In the genomic region with DNA sequence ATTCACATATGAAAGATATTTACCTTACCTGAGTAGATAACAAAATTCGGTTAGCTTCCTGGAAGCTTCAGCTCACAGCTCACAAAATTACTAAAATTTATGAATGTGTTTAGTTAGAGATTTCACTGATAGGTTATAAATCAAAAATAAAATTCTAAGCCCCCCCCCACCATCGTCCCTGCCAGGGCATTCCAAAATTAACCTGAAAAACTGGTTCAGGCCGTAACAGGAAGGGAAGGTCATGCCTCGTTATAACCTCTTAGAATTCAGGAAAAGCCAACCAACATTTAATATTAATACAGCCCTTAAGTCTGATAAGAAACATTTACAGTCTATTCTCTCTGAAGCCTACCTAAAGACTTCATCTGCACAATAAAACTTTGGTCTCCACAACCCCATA, we compare ENCODE assay signal across 20 cellular contexts.
"Had no signal": no experiment of that assay in that cellular context is flagged by ENCODE, and none has a peak within 500 bp of the region (broad histone marks: within the 10 kb centered on the region; RNA-seq: fewer than 3 reads in every experiment).

No MANE protein-coding gene starts in this region.

- H3K4me1 ChIP-seq: right atrium auricular region, testis had no signal

- H3K27ac Mint-ChIP-seq: activated naive CD4-positive, alpha-beta T cell treated with anti-CD3 and anti-CD28 coated beads, Interleukin-2, amount 50 U/mL, for 24 hours; progenitor cell of endocrine pancreas; stimulated activated naive CD8-positive, alpha-beta T cell treated with anti-CD3 and anti-CD28 coated beads, Interleukin-15, amount 100 ng/mL, for 72 hours had no signal

- H3K27me3 ChIP-seq: adrenal gland, cardiac muscle cell, right atrium auricular region, testis, upper lobe of left lung had no signal

- H3K9me3 ChIP-seq: adrenal gland, right atrium auricular region, testis, upper lobe of left lung had no signal

- H3K9me3 Mint-ChIP-seq: activated naive CD4-positive, alpha-beta T cell treated with anti-CD3 and anti-CD28 coated beads, Interleukin-2, amount 50 U/mL, for 24 hours; activated T-cell treated with anti-CD3 and anti-CD28 coated beads, Interleukin-2, amount 50 U/mL, for 4 hours; effector memory CD8-positive, alpha-beta T cell; natural killer cell treated with Interleukin-12 subunit alpha and Interleukin-12 subunit beta and Interleukin-15 and Interleukin-18, amount 100 ng/mL, for 72 hours; stimulated activated naive CD8-positive, alpha-beta T cell treated with anti-CD3 and anti-CD28 coated beads, Interleukin-15, amount 100 ng/mL, for 72 hours had no signal

- H3K4me3 Mint-ChIP-seq: activated naive CD4-positive, alpha-beta T cell treated with anti-CD3 and anti-CD28 coated beads, Interleukin-2, amount 50 U/mL, for 24 hours; activated T-cell treated with anti-CD3 and anti-CD28 coated beads, Interleukin-2, amount 50 U/mL, for 4 hours; effector memory CD8-positive, alpha-beta T cell; natural killer cell treated with Interleukin-12 subunit alpha and Interleukin-12 subunit beta and Interleukin-15 and Interleukin-18, amount 100 ng/mL, for 72 hours; stimulated activated naive CD8-positive, alpha-beta T cell treated with anti-CD3 and anti-CD28 coated beads, Interleukin-15, amount 100 ng/mL, for 72 hours had no signal

- ATAC-seq: activated CD4-positive, CD25-positive, alpha-beta regulatory T cell treated with anti-CD3 and anti-CD28 coated beads, Interleukin-2, amount 50 U/mL, for 24 hours; activated T-cell treated with anti-CD3 and anti-CD28 coated beads, Interleukin-2, amount 50 U/mL, for 4 hours; effector memory CD8-positive, alpha-beta T cell; natural killer cell treated with Interleukin-12 subunit alpha and Interleukin-12 subunit beta and Interleukin-15 and Interleukin-18, amount 100 ng/mL, for 72 hours; stimulated activated naive CD8-positive, alpha-beta T cell treated with anti-CD3 and anti-CD28 coated beads, Interleukin-15, amount 100 ng/mL, for 72 hours had no signal

- H3K27me3 Mint-ChIP-seq: activated naive CD4-positive, alpha-beta T cell treated with anti-CD3 and anti-CD28 coated beads, Interleukin-2, amount 50 U/mL, for 24 hours; effector memory CD8-positive, alpha-beta T cell; natural killer cell treated with Interleukin-12 subunit alpha and Interleukin-12 subunit beta and Interleukin-15 and Interleukin-18, amount 100 ng/mL, for 72 hours; progenitor cell of endocrine pancreas; stimulated activated naive CD8-positive, alpha-beta T cell treated with anti-CD3 and anti-CD28 coated beads, Interleukin-15, amount 100 ng/mL, for 72 hours had no signal

- DNase-seq: activated CD4-positive, alpha-beta T cell treated with anti-CD3 and anti-CD28 coated beads, Interleukin-2, amount 50 U/mL, for 1 hour; activated CD8-positive, alpha-beta memory T cell treated with anti-CD3 and anti-CD28 coated beads, Interleukin-2, amount 50 U/mL, for 4 hours; activated effector memory CD4-positive, alpha-beta T cell treated with anti-CD3 and anti-CD28 coated beads, Interleukin-2, amount 50 U/mL, for 16 hours; activated T-cell treated with anti-CD3 and anti-CD28 coated beads, Interleukin-2, amount 50 U/mL, for 4 hours; adrenal gland; dermis blood vessel endothelial cell; effector memory CD8-positive, alpha-beta T cell; foreskin fibroblast; stimulated activated CD4-positive, alpha-beta T cell treated with anti-CD3 and anti-CD28 coated beads, Interleukin-2, amount 100 ng/mL, for 24 hours; stimulated activated naive CD8-positive, alpha-beta T cell treated with anti-CD3 and anti-CD28 coated beads, Interleukin-15, amount 100 ng/mL, for 72 hours; testis had no signal

- H3K27ac ChIP-seq: adrenal gland, cardiac muscle cell, epithelial cell of prostate, right atrium auricular region, testis had no signal

- H3K4me3 ChIP-seq: adrenal gland, cardiac muscle cell, lung, right atrium auricular region, testis, upper lobe of left lung had no signal
